ENCODE assay signal across 1 cellular context in the genomic region with DNA sequence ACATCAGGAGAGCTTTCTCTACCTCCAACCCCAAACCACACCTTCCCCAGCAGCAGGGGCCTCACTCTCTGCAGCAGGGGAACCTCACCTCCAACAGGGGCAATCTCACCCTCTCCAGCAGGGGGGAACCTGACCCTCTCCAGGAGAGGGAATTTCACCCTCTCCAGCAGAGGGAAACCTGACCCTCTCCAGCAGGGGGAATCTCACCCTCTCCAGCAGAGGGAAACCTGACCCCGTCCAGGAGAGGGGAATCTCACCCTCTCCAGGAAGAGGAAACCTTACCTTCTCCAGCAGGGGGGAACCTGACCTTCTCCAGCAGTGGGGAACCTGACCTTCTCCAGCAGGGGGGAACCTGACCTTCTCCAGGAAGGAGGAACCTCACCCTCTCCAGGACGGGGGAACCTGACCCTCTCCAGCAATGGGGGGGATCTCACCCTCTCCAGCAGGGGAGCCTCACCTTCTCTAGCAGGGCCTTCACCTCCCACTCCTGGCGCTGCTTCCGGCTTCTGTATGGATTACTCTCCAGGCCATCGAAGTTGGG.
TF ChIP-seq lines count a peak whose summit lies in the region.

No MANE protein-coding gene starts in this region.

TF ChIP-seq in K562, 482 proteins besides CTCF, POLR2A, EP300 and RAD21 (continued from another document):
- TF ChIP-seq, protein P1, sequence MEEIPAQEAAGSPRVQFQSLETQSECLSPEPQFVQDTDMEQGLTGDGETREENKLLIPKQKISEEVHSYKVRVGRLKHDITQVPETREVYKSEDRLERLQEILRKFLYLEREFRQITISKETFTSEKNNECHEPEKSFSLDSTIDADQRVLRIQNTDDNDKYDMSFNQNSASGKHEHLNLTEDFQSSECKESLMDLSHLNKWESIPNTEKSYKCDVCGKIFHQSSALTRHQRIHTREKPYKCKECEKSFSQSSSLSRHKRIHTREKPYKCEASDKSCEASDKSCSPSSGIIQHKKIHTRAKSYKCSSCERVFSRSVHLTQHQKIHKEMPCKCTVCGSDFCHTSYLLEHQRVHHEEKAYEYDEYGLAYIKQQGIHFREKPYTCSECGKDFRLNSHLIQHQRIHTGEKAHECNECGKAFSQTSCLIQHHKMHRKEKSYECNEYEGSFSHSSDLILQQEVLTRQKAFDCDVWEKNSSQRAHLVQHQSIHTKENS (CRISPR knock-in tag; IDR thresholded peaks at IDR 0.05), result no peak
- TF ChIP-seq ZNF785 (CRISPR knock-in tag; IDR thresholded peaks at IDR 0.05) (no peak), ZC3H8 (IDR thresholded peaks at IDR 0.05) (0 out of 2 replicates have a peak, but pooled peaks have one; percentile 43), FIP1L1 (IDR thresholded peaks at IDR 0.05; ENCODE audit: low read depth, low read length, poor library complexity, severe bottlenecking) (no peak), NR2C1 (IDR thresholded peaks at IDR 0.05) (peak; percentile 74), NR2C1 (tag; IDR thresholded peaks at IDR 0.05) (peak; percentile 76), MCM2 (IDR thresholded peaks at IDR 0.05; ENCODE audit: low read depth) (no peak), CBFA2T3 (IDR thresholded peaks at IDR 0.05) (no peak)
